In the genomic region with DNA sequence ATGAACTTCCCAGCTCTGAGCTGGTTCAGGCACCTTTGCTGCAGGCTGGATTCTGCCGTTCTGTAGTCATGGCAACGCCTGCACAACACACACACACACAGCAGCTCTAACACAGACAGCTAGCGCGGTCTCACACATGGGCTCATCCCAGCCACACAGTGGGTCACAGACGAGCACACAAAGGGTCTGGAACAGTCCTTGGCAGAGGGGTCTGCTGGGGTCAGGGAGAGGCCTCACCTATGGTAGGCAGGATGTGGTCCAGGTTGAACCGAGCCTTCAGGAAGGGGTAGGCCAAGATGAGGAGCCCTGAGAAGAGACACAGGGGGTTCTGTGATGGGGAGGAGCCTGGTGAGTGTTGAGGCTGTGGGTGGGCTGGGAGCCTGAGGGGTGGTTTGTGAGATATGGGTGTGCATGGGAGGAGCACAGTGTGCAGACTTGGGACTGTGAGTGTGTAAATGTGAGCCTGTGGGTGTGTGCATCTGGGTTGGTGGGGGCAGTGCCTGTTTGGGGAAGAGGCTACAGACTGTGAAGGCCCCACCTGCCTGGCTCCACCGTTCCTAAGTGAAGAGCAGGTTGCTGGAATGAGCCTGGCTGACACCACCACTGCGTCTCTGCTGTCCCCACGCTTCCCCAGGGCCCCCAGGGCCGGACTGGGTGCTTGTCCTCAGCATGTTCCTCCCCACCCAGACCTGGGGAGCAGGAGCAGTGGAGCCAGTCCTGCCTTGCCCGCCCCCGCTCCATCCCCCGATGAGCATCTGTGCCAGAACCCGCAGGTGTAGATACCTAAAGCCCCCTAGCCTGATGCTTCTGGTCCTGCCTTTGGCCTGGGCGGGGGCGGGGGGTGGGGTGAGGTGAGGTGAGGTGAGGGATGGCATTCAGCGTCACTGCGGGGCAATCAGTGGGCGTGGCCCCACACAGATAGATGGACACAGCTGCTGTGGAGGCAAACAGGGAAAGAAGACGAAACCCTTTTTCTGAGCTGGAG, we compare ENCODE assay signal across 10 cellular contexts. TPM values are rescaled to one million over a fixed set of nuclear protein-coding genes. Genes with fewer than 3 reads are reported as not detected.
A peak's percentile ranks its signal among the peaks of the same experiment; 100 is the strongest.
DNase-seq lines count a peak whose midpoint lies in the region; ATAC-seq and TF ChIP-seq lines count a peak whose summit lies in the region.
"Had no signal": no experiment of that assay in that cellular context is flagged by ENCODE, and none has a peak within 500 bp of the region (broad histone marks: within the 10 kb centered on the region; RNA-seq: fewer than 3 reads in every experiment).

No MANE protein-coding gene starts in this region.

- POLR2A ChIA-PET in activated CD4-positive, alpha-beta T cell treated with anti-CD3 and anti-CD28 coated beads for 36 hours (lab: Charles Lee), result no interaction called here
- POLR2A ChIA-PET in HEK293T (lab: Yijun Ruan, JAX), result interaction anchor here (0.9 kb wide), 1 partner anchor 54 kb away, joined by 4 read pairs; a partner anchor contains a TSS

- TF ChIP-seq CTCF in Peyer's patch (IDR thresholded peaks at IDR 0.05) (no peak), mammary epithelial cell (conservative IDR thresholded peaks at IDR 0.05 in 1 of 2, IDR thresholded peaks at IDR 0.05 in 1 of 2; ENCODE audit: extremely low read depth in 1 of 2, insufficient read depth in 1 of 2, low read depth in 1 of 2, low read length in 2 of 2) (no peak), neural cell (IDR thresholded peaks at IDR 0.05; ENCODE audit: poor library complexity, severe bottlenecking) (no peak)

- ATAC-seq in activated CD4-positive, alpha-beta T cell treated with anti-CD3 and anti-CD28 coated beads for 36 hours, result peak; percentile 62
- no peak for ATAC-seq in GM18873 (IDR thresholded peaks at IDR 0.05; ENCODE audit: low FRiP score, unreplicated experiment)
- no peak for ATAC-seq in GM18517 (IDR thresholded peaks at IDR 0.05; ENCODE audit: unreplicated experiment)

- H3K4me1 ChIP-seq in Peyer's patch (peaks cover 0 to 12% (median 0%) of the 10 kb centered on the region in 4 donors), mammary epithelial cell (ENCODE audit: insufficient read depth, low read length) (no peaks in the 10 kb centered on the region)
- H3K4me1 ChIP-seq: SJSA1 had no signal

- TF ChIP-seq POLR2A in Peyer's patch (IDR thresholded peaks at IDR 0.05), result no peak

- no peaks in the 10 kb centered on the region for H3K27me3 ChIP-seq in Peyer's patch
- H3K27me3 ChIP-seq in mammary epithelial cell (ENCODE audit: insufficient read depth, low read length), result peaks cover 4% of the 10 kb centered on the region
- peaks cover 19% of the 10 kb centered on the region for H3K27me3 ChIP-seq in neural cell (ENCODE audit: insufficient read depth, low read depth, low read length)

- in situ Hi-C loops in mammary epithelial cell (cut with MboI; ENCODE audit: low sequenced_read_pairs in 2 of 2), result no loop called here

- H3K36me3 ChIP-seq in Peyer's patch (no peaks in the 10 kb centered on the region), mammary epithelial cell (ENCODE audit: insufficient read depth, low read length) (no peaks in the 10 kb centered on the region), neural cell (ENCODE audit: insufficient read depth, low read length) (no peaks in the 10 kb centered on the region)
- H3K36me3 ChIP-seq: SJSA1 had no signal

- no TSS peak for BruUV-seq in mammary epithelial cell (replicated peaks; lab: Mats Ljungman, UMichigan)

- no peaks in the 10 kb centered on the region for H3K9me2 ChIP-seq in neural cell (ENCODE audit: insufficient read depth, low read length)

- H3K79me2 ChIP-seq in mammary epithelial cell (ENCODE audit: insufficient read depth, low read length), result no peaks in the 10 kb centered on the region
- H3K79me2 ChIP-seq in neural cell (replicated peaks; ENCODE audit: insufficient read depth, low read length), result no peaks in the 10 kb centered on the region

- H3K27ac ChIP-seq in Peyer's patch (no peak overlapping the region), mammary epithelial cell (ENCODE audit: insufficient read depth, low read depth, low read length) (no peak overlapping the region), neural cell (ENCODE audit: low read length) (peak overlapping the region; percentile 97)
- H3K27ac ChIP-seq: SJSA1 had no signal

- peaks cover 16% of the 10 kb centered on the region for H3K27me3 Mint-ChIP-seq in activated CD4-positive, alpha-beta T cell treated with anti-CD3 and anti-CD28 coated beads for 36 hours

- H3K4me2 ChIP-seq in mammary epithelial cell (ENCODE audit: insufficient read depth, low read depth, low read length) (no peak overlapping the region), neural cell (ENCODE audit: low read length) (peak overlapping the region; percentile 79)

- H3F3A ChIP-seq in neural cell (ENCODE audit: insufficient read depth, low read length, poor library complexity, severe bottlenecking), result no peaks in the 10 kb centered on the region

- no peak overlapping the region for H3K4me3 Mint-ChIP-seq in activated CD4-positive, alpha-beta T cell treated with anti-CD3 and anti-CD28 coated beads for 36 hours

- peak; percentile 52 for TF ChIP-seq RAD21 in neural cell (conservative IDR thresholded peaks at IDR 0.05)

- H3K27ac Mint-ChIP-seq in activated CD4-positive, alpha-beta T cell treated with anti-CD3 and anti-CD28 coated beads for 36 hours, result no peak overlapping the region

- WGBS in mammary epithelial cell (ENCODE audit: low coverage, missing lambda C conversion rate), result 35% methylated on average over 11 of the region's 20 CpGs

- H4K20me1 ChIP-seq in mammary epithelial cell (ENCODE audit: insufficient read depth, low read length) (no peaks in the 10 kb centered on the region), neural cell (ENCODE audit: insufficient read depth) (no peaks in the 10 kb centered on the region)

- H3K36me3 Mint-ChIP-seq in activated CD4-positive, alpha-beta T cell treated with anti-CD3 and anti-CD28 coated beads for 36 hours (ENCODE audit: low read depth), result no peaks in the 10 kb centered on the region

- H2AFZ ChIP-seq in mammary epithelial cell (ENCODE audit: low read depth, low read length) (peak overlapping the region; percentile 47), neural cell (ENCODE audit: low read depth, low read length) (peak overlapping the region; percentile 95)

- CTCF ChIA-PET in activated CD4-positive, alpha-beta T cell treated with anti-CD3 and anti-CD28 coated beads for 36 hours (lab: Charles Lee), result interaction anchor here (0.8 to 2.3 kb wide), 6 partner anchors 16 to 108 kb away, joined by 3 to 7 read pairs (median 4); no protein-coding TSS in a partner anchor
- CTCF ChIA-PET in mammary epithelial cell (lab: Charles Lee; ENCODE audit: low non-redundant PET) (no interaction called here), HEK293T (lab: Yijun Ruan, JAX) (interaction anchor here (0.6 kb wide), 1 partner anchor 175 kb away, joined by 3 read pairs; no protein-coding TSS in a partner anchor)

- H3K9ac ChIP-seq in mammary epithelial cell (ENCODE audit: insufficient read depth, low read length), result no peak overlapping the region
- H3K9ac ChIP-seq in neural cell (ENCODE audit: low read length), result peak overlapping the region; percentile 82

- peak; percentile 41 for DNase-seq in activated CD4-positive, alpha-beta T cell treated with anti-CD3 and anti-CD28 coated beads for 36 hours
- no peak for DNase-seq in activated CD4-positive, alpha-beta T cell treated with anti-CD3 and anti-CD28 coated beads for 48 hours
- DNase-seq in Peyer's patch (peak in 2 of 3 donors; percentile 58 to 60), mammary epithelial cell (peak; percentile 49), HEK293T (ENCODE audit: extremely low spot score) (no peak)

- intact Hi-C loops in activated CD4-positive, alpha-beta T cell treated with anti-CD3 and anti-CD28 coated beads for 36 hours (cut with DNase I, micrococcal nuclease), result no loop called here
- intact Hi-C loops in mammary epithelial cell (cut with micrococcal nuclease), result loop anchor here (2.0 kb wide), 1 partner anchor 21 kb away; no protein-coding TSS in a partner anchor

- TF ChIP-seq EP300 in neural cell (conservative IDR thresholded peaks at IDR 0.05; ENCODE audit: poor library complexity, severe bottlenecking), result peak; percentile 89

- H3K9me3 ChIP-seq in Peyer's patch (no peaks in the 10 kb centered on the region), mammary epithelial cell (replicated peaks; ENCODE audit: insufficient read depth, low read length) (no peaks in the 10 kb centered on the region), neural cell (ENCODE audit: low read length) (no peaks in the 10 kb centered on the region)
- H3K9me3 ChIP-seq: SJSA1 had no signal

- H3K9me3 Mint-ChIP-seq in activated CD4-positive, alpha-beta T cell treated with anti-CD3 and anti-CD28 coated beads for 36 hours (ENCODE audit: low read depth), result no peaks in the 10 kb centered on the region

- H3K4me3 ChIP-seq in Peyer's patch (no peak overlapping the region), mammary epithelial cell (replicated peaks in 1 of 3; ENCODE audit: insufficient read depth in 1 of 3, low read depth in 2 of 3, low read length in 3 of 3) (no peak overlapping the region), neural cell (ENCODE audit: low read length) (peak overlapping the region; percentile 61)
- H3K4me3 ChIP-seq: lung, SJSA1 had no signal

- peaks cover 9% of the 10 kb centered on the region for H3K4me1 Mint-ChIP-seq in activated CD4-positive, alpha-beta T cell treated with anti-CD3 and anti-CD28 coated beads for 36 hours

- dilution Hi-C loops in mammary epithelial cell (cut with HindIII; ENCODE audit: low sequenced_read_pairs), result loop anchor here (5.0 kb wide), 1 partner anchor 67 kb away; a partner anchor contains a TSS

TF ChIP-seq in neural cell, 6 proteins besides CTCF, POLR2A, EP300 and RAD21 (continues in another document):
- no peak for TF ChIP-seq EZH2 (IDR thresholded peaks at IDR 0.05; ENCODE audit: borderline replicate concordance, insufficient read depth, low read length, poor library complexity, severe bottlenecking)
- TF ChIP-seq MXI1 (conservative IDR thresholded peaks at IDR 0.05; ENCODE audit: poor library complexity, severe bottlenecking), result peak; percentile 82

TF ChIP-seq in HEK293T, 16 proteins besides CTCF, POLR2A, EP300 and RAD21 (continues in another document):
- no peak for TF ChIP-seq ZNF384 (IDR thresholded peaks at IDR 0.05)
- TF ChIP-seq SUZ12 (IDR thresholded peaks at IDR 0.05), result no peak
- no peak for TF ChIP-seq ARNT (IDR thresholded peaks at IDR 0.05)
- TF ChIP-seq L3MBTL2 (conservative IDR thresholded peaks at IDR 0.05), result no peak
- TF ChIP-seq NFRKB (IDR thresholded peaks at IDR 0.05), result no peak
- TF ChIP-seq FOXA1 (IDR thresholded peaks at IDR 0.05), result no peak

RNA-seq across cellular contexts. Expression of a gene that starts 1.5 kb away (rescaled TPM):
- total RNA-seq in activated CD4-positive, alpha-beta T cell treated with anti-CD3 and anti-CD28 coated beads for 36 hours, result not detected
- not detected for total RNA-seq in Peyer's patch
- not detected for total RNA-seq in mammary epithelial cell
- polyA plus RNA-seq in mammary epithelial cell, result not detected
- polyA minus RNA-seq in mammary epithelial cell, result not detected
- not detected in 2 replicates for polyA plus RNA-seq in neural cell
- polyA minus RNA-seq in neural cell, result not detected in 2 replicates
- total RNA-seq: SJSA1 had no signal

RNA-seq across cellular contexts. Expression of a gene that starts 54.1 kb away (rescaled TPM):
- total RNA-seq in activated CD4-positive, alpha-beta T cell treated with anti-CD3 and anti-CD28 coated beads for 36 hours, result 10 to 100 TPM; 27.8 to 31.0 TPM
- 100 to 1,000 TPM in 1 of 4 donors, 10 to 100 TPM in 3; 51.3 to 134 (median 94.2) TPM for total RNA-seq in Peyer's patch
- 10 to 100 TPM; 21.7 to 50.0 TPM for total RNA-seq in mammary epithelial cell
- 35.0 TPM for polyA plus RNA-seq in mammary epithelial cell
- polyA minus RNA-seq in mammary epithelial cell, result 56.7 TPM
- 9.6 and 9.9 TPM in 2 replicates for polyA plus RNA-seq in neural cell
- 7.1 and 10.0 TPM in 2 replicates for polyA minus RNA-seq in neural cell

Comparison
In these comparisons a context has a peak if more than half of its experiments do, and no peak if none do; other contexts are left out.
1. DNase-seq: peak in activated CD4-positive, alpha-beta T cell treated with anti-CD3 and anti-CD28 coated beads for 36 hours (single experiment), Peyer's patch (2 of 3) and mammary epithelial cell (single experiment); none in activated CD4-positive, alpha-beta T cell treated with anti-CD3 and anti-CD28 coated beads for 48 hours (single experiment) and HEK293T (single experiment).